15 cellular contexts compared by ENCODE assay signal in genomic region chr1:204990721-204991341, GRCh38. TPM values are rescaled to one million over a fixed set of nuclear protein-coding genes. Genes with fewer than 3 reads are reported as not detected.
"Had no signal": no experiment of that assay in that cellular context is flagged by ENCODE, and none has a peak within 500 bp of the region (broad histone marks: within the 10 kb centered on the region; RNA-seq: fewer than 3 reads in every experiment).

No MANE protein-coding gene starts in this region.

- H3K36me3 Mint-ChIP-seq: activated CD8-positive, alpha-beta memory T cell treated with anti-CD3 and anti-CD28 coated beads, Interleukin-2, amount 10 ng/mL, durations not matched to agents 7 days and 5 days; activated naive CD8-positive, alpha-beta T cell; naive thymus-derived CD4-positive, alpha-beta T cell; type B pancreatic cell had no signal

- H3K4me3 ChIP-seq: gastrocnemius medialis, suprapubic skin had no signal

- H3K4me3 Mint-ChIP-seq: activated B cell treated with CpG ODN at 0.5 μM for 24 hours; activated CD4-positive, alpha-beta memory T cell treated with anti-CD3 and anti-CD28 coated beads, Interleukin-2, amount 10 ng/mL, durations not matched to agents 7 days and 5 days; activated CD8-positive, alpha-beta memory T cell treated with anti-CD3 and anti-CD28 coated beads, Interleukin-2, amount 10 ng/mL, durations not matched to agents 7 days and 5 days; activated naive CD8-positive, alpha-beta T cell; naive thymus-derived CD4-positive, alpha-beta T cell; T-helper 2 cell treated with Interferon-gamma antibody and Interleukin-4, amounts not matched to agents 5 μg/mL and 100 μg/mL, for 36 hours; type B pancreatic cell had no signal

- H3K36me3 ChIP-seq: gastrocnemius medialis, suprapubic skin had no signal

- H3K9me3 ChIP-seq: gastrocnemius medialis, suprapubic skin had no signal

- DNase-seq: activated B cell treated with CpG ODN at 0.5 μM for 24 hours; activated CD4-positive, alpha-beta memory T cell treated with anti-CD3 and anti-CD28 coated beads, Interleukin-2, amount 10 ng/mL, durations not matched to agents 7 days and 5 days; activated CD4-positive, alpha-beta T cell treated with anti-CD3 and anti-CD28 coated beads for 4 hours; activated CD8-positive, alpha-beta memory T cell treated with anti-CD3 and anti-CD28 coated beads, Interleukin-2, amount 10 ng/mL, durations not matched to agents 7 days and 5 days; erythroblast; gastrocnemius medialis; mesenchymal stem cell; naive thymus-derived CD4-positive, alpha-beta T cell; stimulated activated CD4-positive, alpha-beta T cell treated with anti-CD3 and anti-CD28 coated beads, Interleukin-2, amount 100 ng/mL, for 24 hours; stimulated activated naive CD8-positive, alpha-beta T cell treated with anti-CD3 and anti-CD28 coated beads, Interleukin-15, Interleukin-2, amounts not matched to agents 100 U/mL and 50 U/mL, for 24 hours had no signal

- H3K27ac ChIP-seq: gastrocnemius medialis, suprapubic skin had no signal

- H3K27ac Mint-ChIP-seq: activated B cell treated with CpG ODN at 0.5 μM for 24 hours; activated CD4-positive, alpha-beta memory T cell treated with anti-CD3 and anti-CD28 coated beads, Interleukin-2, amount 10 ng/mL, durations not matched to agents 7 days and 5 days; activated CD8-positive, alpha-beta memory T cell treated with anti-CD3 and anti-CD28 coated beads, Interleukin-2, amount 10 ng/mL, durations not matched to agents 7 days and 5 days; activated naive CD8-positive, alpha-beta T cell; naive thymus-derived CD4-positive, alpha-beta T cell; T-helper 2 cell treated with Interferon-gamma antibody and Interleukin-4, amounts not matched to agents 5 μg/mL and 100 μg/mL, for 36 hours; type B pancreatic cell had no signal

- H3K27me3 Mint-ChIP-seq: activated naive CD8-positive, alpha-beta T cell had no signal

- H3K4me1 ChIP-seq: gastrocnemius medialis, suprapubic skin had no signal

- ATAC-seq: activated CD8-positive, alpha-beta memory T cell treated with anti-CD3 and anti-CD28 coated beads, Interleukin-2, amount 10 ng/mL, durations not matched to agents 7 days and 5 days; gastrocnemius medialis; naive thymus-derived CD4-positive, alpha-beta T cell; stimulated activated naive CD8-positive, alpha-beta T cell treated with anti-CD3 and anti-CD28 coated beads, Interleukin-15, Interleukin-2, amounts not matched to agents 100 U/mL and 50 U/mL, for 24 hours had no signal

- H3K9me3 Mint-ChIP-seq: activated B cell treated with CpG ODN at 0.5 μM for 24 hours; activated CD4-positive, alpha-beta memory T cell treated with anti-CD3 and anti-CD28 coated beads, Interleukin-2, amount 10 ng/mL, durations not matched to agents 7 days and 5 days; naive thymus-derived CD4-positive, alpha-beta T cell; T-helper 2 cell treated with Interferon-gamma antibody and Interleukin-4, amounts not matched to agents 5 μg/mL and 100 μg/mL, for 36 hours; type B pancreatic cell had no signal

RNA-seq across cellular contexts. Expression of gene CNTN2, which starts 52.2 kb away (rescaled TPM):
- total RNA-seq: activated B cell treated with CpG ODN at 0.5 μM for 24 hours; activated CD4-positive, alpha-beta memory T cell treated with anti-CD3 and anti-CD28 coated beads, Interleukin-2, amount 10 ng/mL, durations not matched to agents 7 days and 5 days; activated CD8-positive, alpha-beta memory T cell treated with anti-CD3 and anti-CD28 coated beads, Interleukin-2, amount 10 ng/mL, durations not matched to agents 7 days and 5 days; gastrocnemius medialis; kidney epithelial cell; naive thymus-derived CD4-positive, alpha-beta T cell had no signal
- polyA plus RNA-seq: naive thymus-derived CD4-positive, alpha-beta T cell had no signal
